12 cellular contexts compared by ENCODE assay signal in genomic region chr1:235246022-235246948, GRCh38.
DNase-seq lines count a peak whose midpoint lies in the region; ATAC-seq and TF ChIP-seq lines count a peak whose summit lies in the region.
"Had no signal": no experiment of that assay in that cellular context is flagged by ENCODE, and none has a peak within 500 bp of the region (broad histone marks: within the 10 kb centered on the region; RNA-seq: fewer than 3 reads in every experiment).

No MANE protein-coding gene starts in this region.

- H4K20me1 ChIP-seq in OCI-LY3 (ENCODE audit: insufficient read depth, low read length): peaks cover 15% of the 10 kb centered on the region

- H3K36me3 ChIP-seq in CD8-positive, alpha-beta memory T cell (ENCODE audit: insufficient read depth, low read length): peaks cover 12% of the 10 kb centered on the region
- H3K36me3 ChIP-seq in OCI-LY3 (replicated peaks; ENCODE audit: low read depth, low read length) (peaks cover 5% of the 10 kb centered on the region), endocrine pancreas (ENCODE audit: control insufficient read depth, insufficient read depth, low read length) (no peaks in the 10 kb centered on the region), esophagus muscularis mucosa (peaks cover 0 to 31% (median 16%) of the 10 kb centered on the region in 4 donors)

- H3K79me2 ChIP-seq in OCI-LY3 (ENCODE audit: low read length): 0 out of 2 replicates have a peak, but pooled peaks cover 10% of the 10 kb centered on the region

- ATAC-seq in GM18511 (IDR thresholded peaks at IDR 0.05; ENCODE audit: unreplicated experiment): peak; percentile 76
- ATAC-seq: foreskin keratinocyte, upper lobe of right lung had no signal

- no peak overlapping the region for H3K27ac ChIP-seq in CD8-positive, alpha-beta memory T cell (ENCODE audit: low read depth, low read length)
- H3K27ac ChIP-seq in OCI-LY3 (ENCODE audit: low read length) (peak overlapping the region; percentile 12; the same call in 1 of the 2 replicates), esophagus muscularis mucosa (replicated peaks in 1 of 4) (no peak overlapping the region)
- H3K27ac ChIP-seq: foreskin keratinocyte, right atrium auricular region, upper lobe of right lung had no signal

- WGBS in esophagus muscularis mucosa: 80% methylated on average over 2 of the region's 2 CpGs

- H3K27me3 Mint-ChIP-seq in CD8-positive, alpha-beta memory T cell: no peaks in the 10 kb centered on the region

- H3K4me1 Mint-ChIP-seq in CD8-positive, alpha-beta memory T cell: peaks cover 30 to 61% (median 44%) of the 10 kb centered on the region in 3 donors

- no peak for TF ChIP-seq EP300 in esophagus muscularis mucosa (IDR thresholded peaks at IDR 0.05)

- TF ChIP-seq POLR2A in esophagus muscularis mucosa (IDR thresholded peaks at IDR 0.05; ENCODE audit: low read depth): no peak

- POLR2A ChIA-PET in CD8-positive, alpha-beta memory T cell (lab: Charles Lee): no interaction called here

- intact Hi-C loops in esophagus muscularis mucosa (cut with DNase I): no loop called here

- no peak overlapping the region for H2AFZ ChIP-seq in OCI-LY3 (ENCODE audit: low read depth, low read length)

- H3K9me3 Mint-ChIP-seq in CD8-positive, alpha-beta memory T cell: no peaks in the 10 kb centered on the region

- peaks cover 0 to 64% (median 2%) of the 10 kb centered on the region in 3 donors for H3K36me3 Mint-ChIP-seq in CD8-positive, alpha-beta memory T cell

- no peaks in the 10 kb centered on the region for H3K27me3 ChIP-seq in CD8-positive, alpha-beta memory T cell (ENCODE audit: insufficient read depth, low read length, poor library complexity, severe bottlenecking)
- no peaks in the 10 kb centered on the region for H3K27me3 ChIP-seq in OCI-LY3 (ENCODE audit: low read depth, low read length)
- no peaks in the 10 kb centered on the region for H3K27me3 ChIP-seq in endocrine pancreas (ENCODE audit: control insufficient read depth, insufficient read depth, low read length)
- H3K27me3 ChIP-seq in esophagus muscularis mucosa: no peaks in the 10 kb centered on the region
- H3K27me3 ChIP-seq: foreskin keratinocyte, right atrium auricular region, upper lobe of right lung had no signal

- 0 out of 2 replicates have a peak overlapping the region, but pooled peaks have one; percentile 1 for H3K4me2 ChIP-seq in OCI-LY3 (ENCODE audit: low read length)

- no peak overlapping the region for H3K4me3 ChIP-seq in CD8-positive, alpha-beta memory T cell (ENCODE audit: low read length)
- H3K4me3 ChIP-seq in OCI-LY3 (ENCODE audit: low read length) (no peak overlapping the region), endocrine pancreas (ENCODE audit: control insufficient read depth, insufficient read depth, low read length) (peak overlapping the region; percentile 73), esophagus muscularis mucosa (no peak overlapping the region)
- H3K4me3 ChIP-seq: lung, right atrium auricular region, upper lobe of right lung had no signal

- peak overlapping the region in 5 of 7 donors; percentile 2 to 46 (median 4) for H3K4me3 Mint-ChIP-seq in CD8-positive, alpha-beta memory T cell

- DNase-seq in CD8-positive, alpha-beta memory T cell: no peak
- no peak for DNase-seq in esophagus muscularis mucosa (ENCODE audit: extremely low spot score)
- DNase-seq in H4 (ENCODE audit: low spot score): no peak
- DNase-seq in dedifferentiated amniotic fluid mesenchymal stem cell (ENCODE audit: extremely low spot score): no peak
- DNase-seq: DMS153, foreskin keratinocyte, upper lobe of right lung had no signal

- no peak for TF ChIP-seq CTCF in OCI-LY3 (IDR thresholded peaks at IDR 0.05; ENCODE audit: low read depth, low read length)
- no peak for TF ChIP-seq CTCF in esophagus muscularis mucosa (IDR thresholded peaks at IDR 0.05)

- CTCF ChIA-PET in CD8-positive, alpha-beta memory T cell (lab: Charles Lee): no interaction called here

- H3K27ac Mint-ChIP-seq in CD8-positive, alpha-beta memory T cell: peak overlapping the region in 7 of 8 donors; percentile 14 to 83 (median 56)

- H3K9me3 ChIP-seq in CD8-positive, alpha-beta memory T cell (ENCODE audit: low read length): no peaks in the 10 kb centered on the region
- H3K9me3 ChIP-seq in OCI-LY3 (ENCODE audit: insufficient read depth, low read length) (no peaks in the 10 kb centered on the region), endocrine pancreas (ENCODE audit: control insufficient read depth, low read length) (no peaks in the 10 kb centered on the region), esophagus muscularis mucosa (no peaks in the 10 kb centered on the region)
- H3K9me3 ChIP-seq: right atrium auricular region, upper lobe of right lung had no signal

- peaks cover 26% of the 10 kb centered on the region for H3K4me1 ChIP-seq in CD8-positive, alpha-beta memory T cell (ENCODE audit: insufficient read depth, low read length)
- H3K4me1 ChIP-seq in OCI-LY3 (ENCODE audit: low read length) (peaks cover 11% of the 10 kb centered on the region), endocrine pancreas (ENCODE audit: control insufficient read depth, insufficient read depth, low read length) (peaks cover 35% of the 10 kb centered on the region), esophagus muscularis mucosa (peaks cover 0 to 15% (median 10%) of the 10 kb centered on the region in 4 donors)
- H3K4me1 ChIP-seq: foreskin keratinocyte had no signal

- no peak overlapping the region for H3K9ac ChIP-seq in OCI-LY3 (ENCODE audit: low read length)
- H3K9ac ChIP-seq in endocrine pancreas (ENCODE audit: control insufficient read depth, insufficient read depth, low read length): peak overlapping the region; percentile 26
